ENCODE assay signal across 23 cellular contexts in genomic region chr4:24969486-24969885, GRCh38.
"Had no signal": no experiment of that assay in that cellular context is flagged by ENCODE, and none has a peak within 500 bp of the region (broad histone marks: within the 10 kb centered on the region; RNA-seq: fewer than 3 reads in every experiment).

No MANE protein-coding gene starts in this region.

- H3K4me3 ChIP-seq: heart left ventricle, left ventricle myocardium inferior, lung, mucosa of descending colon, ovary, right atrium auricular region, right lobe of liver, smooth muscle cell, tibial nerve, upper lobe of right lung had no signal

- H3K9me3 ChIP-seq: ovary, right atrium auricular region, right lobe of liver, tibial nerve, upper lobe of right lung had no signal

- H3K36me3 ChIP-seq: heart left ventricle, left ventricle myocardium inferior, neutrophil, ovary, right atrium auricular region, right lobe of liver, tibial nerve, upper lobe of right lung had no signal

- DNase-seq: heart left ventricle; hypothalamus; immature natural killer cell; left ventricle myocardium inferior; mesendoderm; mucosa of descending colon; naive thymus-derived CD8-positive, alpha-beta T cell; ovary; right lobe of liver; stimulated activated CD4-positive, alpha-beta T cell treated with anti-CD3 and anti-CD28 coated beads, Interleukin-1b, Interleukin-23, amount 100 ng/mL, for 48 hours; stimulated activated CD4-positive, alpha-beta T cell treated with anti-CD3 and anti-CD28 coated beads, Interleukin-2, amount 100 ng/mL, for 48 hours; stimulated activated CD4-positive, alpha-beta T cell treated with anti-CD3 and anti-CD28 coated beads, Interleukin-4, amount 100 ng/mL, for 4 hours; stimulated activated CD8-positive, alpha-beta memory T cell treated with anti-CD3 and anti-CD28 coated beads, Interleukin-4, amount 100 ng/mL, for 48 hours; stimulated activated naive CD4-positive, alpha-beta T cell treated with Interleukin-2 at 50 U/mL for 16 hours; stimulated activated naive CD8-positive, alpha-beta T cell treated with anti-CD3 and anti-CD28 coated beads, Interleukin-15, amount 100 ng/mL, for 72 hours; substantia nigra; upper lobe of right lung had no signal

- H3K4me2 ChIP-seq: smooth muscle cell had no signal

- H3K4me1 ChIP-seq: right atrium auricular region, right lobe of liver, tibial nerve had no signal

- H3K27ac ChIP-seq: heart left ventricle, left ventricle myocardium inferior, neutrophil, ovary, right atrium auricular region, right lobe of liver, tibial nerve, upper lobe of right lung had no signal

- ATAC-seq: mucosa of descending colon; naive thymus-derived CD8-positive, alpha-beta T cell; right lobe of liver; stimulated activated memory B cell treated with anti-CD40 and anti-IgM and Interleukin-4, amounts not matched to agents 10 μg/mL and 1 μg/mL and 100 μg/mL, for 72 hours; stimulated activated naive CD8-positive, alpha-beta T cell treated with anti-CD3 and anti-CD28 coated beads, Interleukin-15, amount 100 ng/mL, for 72 hours; upper lobe of right lung had no signal

- H3K27me3 ChIP-seq: heart left ventricle, neutrophil, ovary, right atrium auricular region, right lobe of liver, tibial nerve, upper lobe of right lung had no signal
